ENCODE assay signal across 8 cellular contexts in the genomic region with DNA sequence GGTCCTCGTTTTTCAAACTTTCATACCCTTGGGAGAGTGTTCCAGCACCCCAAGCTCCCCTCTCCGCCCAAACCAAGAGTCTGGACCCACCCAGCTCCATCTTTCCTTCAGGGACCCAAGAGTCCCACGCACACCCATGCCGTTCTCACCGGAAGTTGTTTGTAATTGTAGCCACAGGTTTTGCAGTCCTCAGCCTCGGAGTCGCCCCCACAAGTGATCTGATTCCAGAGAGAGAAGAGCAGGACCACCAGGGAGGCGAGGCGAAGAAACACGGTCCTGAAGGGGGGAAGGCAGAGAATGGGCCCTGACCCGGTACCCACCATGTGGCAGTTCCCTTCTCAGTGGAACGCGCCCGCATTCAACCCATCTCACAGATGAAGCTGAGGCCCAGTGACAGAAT. TPM values are rescaled to one million over a fixed set of nuclear protein-coding genes. Genes with fewer than 3 reads are reported as not detected.
DNase-seq lines count a peak whose midpoint lies in the region; ATAC-seq and TF ChIP-seq lines count a peak whose summit lies in the region.

No MANE protein-coding gene starts in this region.

- H3K4me3 Mint-ChIP-seq in activated CD4-positive, alpha-beta T cell treated with anti-CD3 and anti-CD28 coated beads, Interleukin-2, amount 10 ng/mL, durations not matched to agents 7 days and 5 days = peak overlapping the region; percentile 83
- H3K4me3 Mint-ChIP-seq in WTC11 = peak overlapping the region; percentile 100
- H3K4me3 Mint-ChIP-seq in stimulated activated memory B cell treated with anti-CD40 and anti-IgM and Interleukin-4, amounts not matched to agents 10 μg/mL and 1 μg/mL and 100 μg/mL, for 72 hours = peak overlapping the region; percentile 24

- no peak for ATAC-seq in WTC11
- no peak for ATAC-seq in stimulated activated memory B cell treated with anti-CD40 and anti-IgM and Interleukin-4, amounts not matched to agents 10 μg/mL and 1 μg/mL and 100 μg/mL, for 72 hours
- no peak for ATAC-seq in HG02970 (IDR thresholded peaks at IDR 0.05; ENCODE audit: low FRiP score, unreplicated experiment)

- CTCF ChIA-PET in activated CD4-positive, alpha-beta T cell treated with anti-CD3 and anti-CD28 coated beads, Interleukin-2, amount 10 ng/mL, durations not matched to agents 7 days and 5 days (lab: Charles Lee) = no interaction called here
- CTCF ChIA-PET in WTC11 (lab: Charles Lee) = interaction anchor here (0.6 to 2.9 kb wide), 2 partner anchors 10 to 26 kb away, joined by 3 to 14 read pairs; a partner anchor contains a TSS

- DNase-seq in activated CD4-positive, alpha-beta T cell treated with anti-CD3 and anti-CD28 coated beads, Interleukin-2, amount 10 ng/mL, durations not matched to agents 7 days and 5 days = no peak
- DNase-seq in activated CD4-positive, alpha-beta T cell treated with anti-CD3 and anti-CD28 coated beads for 4 hours = no peak
- DNase-seq in WTC11 (ENCODE audit: low spot score) = no peak
- DNase-seq in NCI-H446 treated with DMSO at 0.1 percent for 48 hours (lab: John Stamatoyannopoulos, UW) = no peak
- DNase-seq in NCI-H2107 treated with DMSO at 0.1 percent for 48 hours (lab: John Stamatoyannopoulos, UW; ENCODE audit: unreplicated experiment) = no peak

- H3K36me3 Mint-ChIP-seq in activated CD4-positive, alpha-beta T cell treated with anti-CD3 and anti-CD28 coated beads, Interleukin-2, amount 10 ng/mL, durations not matched to agents 7 days and 5 days (ENCODE audit: low read depth) = peaks cover 9% of the 10 kb centered on the region
- 0 out of 2 replicates have a peak, but pooled peaks cover 2% of the 10 kb centered on the region for H3K36me3 Mint-ChIP-seq in WTC11
- no peaks in the 10 kb centered on the region for H3K36me3 Mint-ChIP-seq in stimulated activated memory B cell treated with anti-CD40 and anti-IgM and Interleukin-4, amounts not matched to agents 10 μg/mL and 1 μg/mL and 100 μg/mL, for 72 hours

- no peak for TF ChIP-seq CTCF in WTC11 (IDR thresholded peaks at IDR 0.05)

- H3K27me3 Mint-ChIP-seq in activated CD4-positive, alpha-beta T cell treated with anti-CD3 and anti-CD28 coated beads, Interleukin-2, amount 10 ng/mL, durations not matched to agents 7 days and 5 days = no peaks in the 10 kb centered on the region
- peaks cover 43% of the 10 kb centered on the region for H3K27me3 Mint-ChIP-seq in WTC11 (ENCODE audit: low read depth)
- peaks cover 39% of the 10 kb centered on the region for H3K27me3 Mint-ChIP-seq in stimulated activated memory B cell treated with anti-CD40 and anti-IgM and Interleukin-4, amounts not matched to agents 10 μg/mL and 1 μg/mL and 100 μg/mL, for 72 hours

- POLR2A ChIA-PET in activated CD4-positive, alpha-beta T cell treated with anti-CD3 and anti-CD28 coated beads, Interleukin-2, amount 10 ng/mL, durations not matched to agents 7 days and 5 days (lab: Charles Lee) = no interaction called here
- POLR2A ChIA-PET in WTC11 (lab: Charles Lee) = interaction anchor here (1.4 kb wide), 1 partner anchor 10 kb away, joined by 4 read pairs; a partner anchor contains a TSS

- peaks cover 48% of the 10 kb centered on the region for H3K4me1 Mint-ChIP-seq in activated CD4-positive, alpha-beta T cell treated with anti-CD3 and anti-CD28 coated beads, Interleukin-2, amount 10 ng/mL, durations not matched to agents 7 days and 5 days
- peaks cover 36% of the 10 kb centered on the region for H3K4me1 Mint-ChIP-seq in WTC11
- H3K4me1 Mint-ChIP-seq in stimulated activated memory B cell treated with anti-CD40 and anti-IgM and Interleukin-4, amounts not matched to agents 10 μg/mL and 1 μg/mL and 100 μg/mL, for 72 hours = peaks cover 53% of the 10 kb centered on the region

- H3K27ac Mint-ChIP-seq in activated CD4-positive, alpha-beta T cell treated with anti-CD3 and anti-CD28 coated beads, Interleukin-2, amount 10 ng/mL, durations not matched to agents 7 days and 5 days = peak overlapping the region; percentile 91
- H3K27ac Mint-ChIP-seq in WTC11 = no peak overlapping the region
- H3K27ac Mint-ChIP-seq in stimulated activated memory B cell treated with anti-CD40 and anti-IgM and Interleukin-4, amounts not matched to agents 10 μg/mL and 1 μg/mL and 100 μg/mL, for 72 hours = no peak overlapping the region

- H3K4me3 ChIP-seq in iPS-11a (ENCODE audit: low read depth, low read length) = peak overlapping the region; percentile 45

- H3K9me3 Mint-ChIP-seq in activated CD4-positive, alpha-beta T cell treated with anti-CD3 and anti-CD28 coated beads, Interleukin-2, amount 10 ng/mL, durations not matched to agents 7 days and 5 days = no peaks in the 10 kb centered on the region
- H3K9me3 Mint-ChIP-seq in WTC11 = no peaks in the 10 kb centered on the region
- no peaks in the 10 kb centered on the region for H3K9me3 Mint-ChIP-seq in stimulated activated memory B cell treated with anti-CD40 and anti-IgM and Interleukin-4, amounts not matched to agents 10 μg/mL and 1 μg/mL and 100 μg/mL, for 72 hours

TF ChIP-seq in WTC11, 78 proteins besides CTCF, POLR2A, EP300 and RAD21 (continues in another document):
- TF ChIP-seq, protein P1, sequence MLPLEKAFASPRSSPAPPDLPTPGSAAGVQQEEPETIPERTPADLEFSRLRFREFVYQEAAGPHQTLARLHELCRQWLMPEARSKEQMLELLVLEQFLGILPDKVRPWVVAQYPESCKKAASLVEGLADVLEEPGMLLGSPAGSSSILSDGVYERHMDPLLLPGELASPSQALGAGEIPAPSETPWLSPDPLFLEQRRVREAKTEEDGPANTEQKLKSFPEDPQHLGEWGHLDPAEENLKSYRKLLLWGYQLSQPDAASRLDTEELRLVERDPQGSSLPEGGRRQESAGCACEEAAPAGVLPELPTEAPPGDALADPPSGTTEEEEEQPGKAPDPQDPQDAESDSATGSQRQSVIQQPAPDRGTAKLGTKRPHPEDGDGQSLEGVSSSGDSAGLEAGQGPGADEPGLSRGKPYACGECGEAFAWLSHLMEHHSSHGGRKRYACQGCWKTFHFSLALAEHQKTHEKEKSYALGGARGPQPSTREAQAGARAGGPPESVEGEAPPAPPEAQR (CRISPR knock-in tag; IDR thresholded peaks at IDR 0.05) = no peak
- TF ChIP-seq, protein P2, sequence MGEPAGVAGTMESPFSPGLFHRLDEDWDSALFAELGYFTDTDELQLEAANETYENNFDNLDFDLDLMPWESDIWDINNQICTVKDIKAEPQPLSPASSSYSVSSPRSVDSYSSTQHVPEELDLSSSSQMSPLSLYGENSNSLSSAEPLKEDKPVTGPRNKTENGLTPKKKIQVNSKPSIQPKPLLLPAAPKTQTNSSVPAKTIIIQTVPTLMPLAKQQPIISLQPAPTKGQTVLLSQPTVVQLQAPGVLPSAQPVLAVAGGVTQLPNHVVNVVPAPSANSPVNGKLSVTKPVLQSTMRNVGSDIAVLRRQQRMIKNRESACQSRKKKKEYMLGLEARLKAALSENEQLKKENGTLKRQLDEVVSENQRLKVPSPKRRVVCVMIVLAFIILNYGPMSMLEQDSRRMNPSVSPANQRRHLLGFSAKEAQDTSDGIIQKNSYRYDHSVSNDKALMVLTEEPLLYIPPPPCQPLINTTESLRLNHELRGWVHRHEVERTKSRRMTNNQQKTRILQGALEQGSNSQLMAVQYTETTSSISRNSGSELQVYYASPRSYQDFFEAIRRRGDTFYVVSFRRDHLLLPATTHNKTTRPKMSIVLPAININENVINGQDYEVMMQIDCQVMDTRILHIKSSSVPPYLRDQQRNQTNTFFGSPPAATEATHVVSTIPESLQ (CRISPR knock-in tag; IDR thresholded peaks at IDR 0.05) = no peak
- TF ChIP-seq SMAD3 (CRISPR knock-in tag; IDR thresholded peaks at IDR 0.05; ENCODE audit: borderline replicate concordance) = no peak

RNA-seq across cellular contexts. Expression of a gene that starts 3.4 kb away (rescaled TPM):
- 1 to 10 TPM; 7.6 to 9.1 TPM for total RNA-seq in activated CD4-positive, alpha-beta T cell treated with anti-CD3 and anti-CD28 coated beads, Interleukin-2, amount 10 ng/mL, durations not matched to agents 7 days and 5 days
- total RNA-seq in WTC11 (2021) = 4.6 to 5.4 TPM (median 4.9 TPM) in 3 replicates

RNA-seq across cellular contexts. Expression of a gene that starts 10.1 kb away (rescaled TPM):
- total RNA-seq in activated CD4-positive, alpha-beta T cell treated with anti-CD3 and anti-CD28 coated beads, Interleukin-2, amount 10 ng/mL, durations not matched to agents 7 days and 5 days = 1 to 10 TPM; 4.6 to 4.9 TPM
- total RNA-seq in WTC11 (2021) = 9.3 to 14.7 TPM (median 13.8 TPM) in 3 replicates

RNA-seq across cellular contexts. Expression of a gene that starts 25.3 kb away (rescaled TPM):
- 10 to 100 TPM; 63.7 to 64.8 TPM for total RNA-seq in activated CD4-positive, alpha-beta T cell treated with anti-CD3 and anti-CD28 coated beads, Interleukin-2, amount 10 ng/mL, durations not matched to agents 7 days and 5 days
- total RNA-seq in WTC11 (2021) = 90.7 to 96.8 TPM (median 93.3 TPM) in 3 replicates

RNA-seq across cellular contexts. Expression of a gene that starts 26.5 kb away (rescaled TPM):
- total RNA-seq in activated CD4-positive, alpha-beta T cell treated with anti-CD3 and anti-CD28 coated beads, Interleukin-2, amount 10 ng/mL, durations not matched to agents 7 days and 5 days = 10 to 100 TPM; 56.0 to 61.0 TPM
- total RNA-seq in WTC11 (2021) = 109 to 126 TPM (median 113 TPM) in 3 replicates

RNA-seq across cellular contexts. Expression of a gene that starts 28.2 kb away (rescaled TPM):
- total RNA-seq in activated CD4-positive, alpha-beta T cell treated with anti-CD3 and anti-CD28 coated beads, Interleukin-2, amount 10 ng/mL, durations not matched to agents 7 days and 5 days = 10 to 100 TPM in 1 of 2 experiments, 1 to 10 TPM in 1; 7.9 to 10.2 TPM
- total RNA-seq in WTC11 (2021) = 32.0 to 34.3 TPM (median 32.5 TPM) in 3 replicates

Comparison
In these comparisons a context has a peak if more than half of its experiments do, and no peak if none do; other contexts are left out.
1. H3K4me3 Mint-ChIP-seq: peak in every context shown above with its lines; median percentile 100 in WTC11; 83 in activated CD4-positive, alpha-beta T cell treated with anti-CD3 and anti-CD28 coated beads, Interleukin-2, amount 10 ng/mL, durations not matched to agents 7 days and 5 days; 24 in stimulated activated memory B cell treated with anti-CD40 and anti-IgM and Interleukin-4, amounts not matched to agents 10 μg/mL and 1 μg/mL and 100 μg/mL, for 72 hours.